In the genomic region with DNA sequence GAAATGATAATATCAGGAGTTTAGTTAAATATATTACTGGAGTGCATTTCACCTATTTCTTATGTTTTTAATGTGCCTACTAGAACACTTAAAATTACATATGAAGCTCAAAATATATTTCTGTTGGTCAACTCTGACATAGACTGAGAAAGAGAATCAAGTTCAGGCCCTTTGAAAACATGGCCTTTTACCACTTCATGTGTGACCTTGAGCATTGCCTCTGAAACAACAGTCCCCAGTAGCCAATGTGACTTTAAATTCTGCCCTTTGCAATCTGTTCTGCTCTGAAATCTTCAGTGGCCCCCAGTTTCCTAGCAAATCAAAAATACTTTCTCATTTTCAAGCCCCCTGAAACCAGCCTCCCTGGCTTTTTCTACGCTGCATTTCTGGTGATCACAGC, we compare ENCODE assay signal across 16 cellular contexts. TPM values are rescaled to one million over a fixed set of nuclear protein-coding genes. Genes with fewer than 3 reads are reported as not detected.
DNase-seq lines count a peak whose midpoint lies in the region; ATAC-seq, FAIRE-seq and TF ChIP-seq lines count a peak whose summit lies in the region.
"Had no signal": no experiment of that assay in that cellular context is flagged by ENCODE, and none has a peak within 500 bp of the region (broad histone marks: within the 10 kb centered on the region; RNA-seq: fewer than 3 reads in every experiment).

No MANE protein-coding gene starts in this region.

- H4K20me1 ChIP-seq in mammary epithelial cell (ENCODE audit: insufficient read depth, low read length): no peaks in the 10 kb centered on the region

- POLR2A ChIA-PET in MCF 10A (lab: Yijun Ruan, JAX): no interaction called here

- H3K9ac ChIP-seq in mammary epithelial cell (ENCODE audit: insufficient read depth, low read length) (no peak overlapping the region), kidney (ENCODE audit: low read length in 2 of 2) (no peak overlapping the region)

- WGBS in mammary epithelial cell (ENCODE audit: low coverage, missing lambda C conversion rate): 100% methylated on average over 1 of the region's 1 CpG

- CTCF ChIA-PET in MCF 10A (lab: Yijun Ruan, JAX) (interaction anchor here (1.2 to 2.2 kb wide), 2 partner anchors 14 to 224 kb away, joined by 3 to 14 read pairs; no protein-coding TSS in a partner anchor), mammary epithelial cell (lab: Charles Lee; ENCODE audit: low non-redundant PET) (no interaction called here)

- no peak for FAIRE-seq in kidney (lab: Jason Lieb, UNC)
- no peak for FAIRE-seq in H54 (lab: Jason Lieb, UNC)
- FAIRE-seq: A204.1 had no signal

- DNase-seq in MCF 10A (ENCODE audit: unreplicated experiment) (no peak), mammary epithelial cell (no peak), kidney (no peak), H54 (ENCODE audit: insufficient read length, low spot score) (no peak), retina (no peak), immature natural killer cell (no peak)
- DNase-seq in stimulated activated effector memory CD8-positive, alpha-beta T cell treated with anti-CD3 and anti-CD28 coated beads, Interleukin-12 subunit alpha, Interleukin-12 subunit beta, amount 100 ng/mL, for 72 hours (ENCODE audit: low spot score in 2 of 2): no peak
- DNase-seq: DMS153, H7, Kasumi-1, NCI-H187 treated with DMSO at 0.1 percent for 48 hours, NCI-H446, NCI-H748 treated with DMSO at 0.1 percent for 48 hours, PC-9 had no signal

- no peaks in the 10 kb centered on the region for H3K4me1 ChIP-seq in mammary epithelial cell (ENCODE audit: insufficient read depth, low read length)
- peaks cover 0 to 6% of the 10 kb centered on the region in 2 donors for H3K4me1 ChIP-seq in kidney (ENCODE audit: control insufficient read depth in 1 of 2, insufficient read depth in 1 of 2, low read depth in 1 of 2, low read length in 2 of 2)

- no peak overlapping the region for H3K4me3 ChIP-seq in mammary epithelial cell (replicated peaks in 1 of 3; ENCODE audit: insufficient read depth in 1 of 3, low read depth in 2 of 3, low read length in 3 of 3)
- no peak overlapping the region for H3K4me3 ChIP-seq in kidney (ENCODE audit: low read length in 2 of 2)
- H3K4me3 ChIP-seq: PC-9 had no signal

- ATAC-seq in stimulated activated effector memory CD8-positive, alpha-beta T cell treated with anti-CD3 and anti-CD28 coated beads, Interleukin-12 subunit alpha, Interleukin-12 subunit beta, amount 100 ng/mL, for 72 hours: no peak

- TF ChIP-seq CTCF in MCF 10A (IDR thresholded peaks at IDR 0.05; ENCODE audit: unreplicated experiment) (no peak), mammary epithelial cell (conservative IDR thresholded peaks at IDR 0.05 in 1 of 2, IDR thresholded peaks at IDR 0.05 in 1 of 2; ENCODE audit: extremely low read depth in 1 of 2, insufficient read depth in 1 of 2, low read depth in 1 of 2, low read length in 2 of 2) (no peak), kidney (IDR thresholded peaks at IDR 0.05; ENCODE audit: borderline replicate concordance, extremely low read depth, insufficient read depth) (no peak)

- BruUV-seq in MCF 10A (replicated peaks; lab: Mats Ljungman, UMichigan): no TSS peak
- no TSS peak for BruUV-seq in mammary epithelial cell (replicated peaks; lab: Mats Ljungman, UMichigan)

- dilution Hi-C loops in mammary epithelial cell (cut with HindIII; ENCODE audit: low sequenced_read_pairs): no loop called here

- H3K79me2 ChIP-seq in mammary epithelial cell (ENCODE audit: insufficient read depth, low read length): peaks cover 6% of the 10 kb centered on the region

- no peak overlapping the region for H2AFZ ChIP-seq in mammary epithelial cell (ENCODE audit: low read depth, low read length)
- H2AFZ ChIP-seq: PC-9 had no signal

- H3K27me3 Mint-ChIP-seq in MCF 10A (ENCODE audit: insufficient read depth, unreplicated experiment) (no peaks in the 10 kb centered on the region), immature natural killer cell (ENCODE audit: low read depth in 3 of 3) (peaks cover 0 to 5% (median 0%) of the 10 kb centered on the region in 3 donors)

- H3K4me1 Mint-ChIP-seq in MCF 10A (ENCODE audit: insufficient read depth, unreplicated experiment) (peaks cover 10% of the 10 kb centered on the region), immature natural killer cell (peaks cover 15 to 21% of the 10 kb centered on the region in 2 donors)
- H3K4me1 Mint-ChIP-seq in stimulated activated effector memory CD8-positive, alpha-beta T cell treated with anti-CD3 and anti-CD28 coated beads, Interleukin-12 subunit alpha, Interleukin-12 subunit beta, amount 100 ng/mL, for 72 hours: peaks cover 24% of the 10 kb centered on the region

- no peak overlapping the region for H3K27ac ChIP-seq in mammary epithelial cell (ENCODE audit: insufficient read depth, low read depth, low read length)
- H3K27ac ChIP-seq in angular gyrus (ENCODE audit: low read depth, low read length): peak overlapping the region; percentile 13
- peak overlapping the region; percentile 12 to 43 for H3K27ac ChIP-seq in kidney (ENCODE audit: low read depth in 2 of 2, low read length in 2 of 2)
- H3K27ac ChIP-seq: PC-9 had no signal

- H3K9me3 Mint-ChIP-seq in MCF 10A (ENCODE audit: unreplicated experiment) (no peaks in the 10 kb centered on the region), immature natural killer cell (no peaks in the 10 kb centered on the region)
- no peaks in the 10 kb centered on the region for H3K9me3 Mint-ChIP-seq in stimulated activated effector memory CD8-positive, alpha-beta T cell treated with anti-CD3 and anti-CD28 coated beads, Interleukin-12 subunit alpha, Interleukin-12 subunit beta, amount 100 ng/mL, for 72 hours

- H3K9me3 ChIP-seq in mammary epithelial cell (replicated peaks; ENCODE audit: insufficient read depth, low read length): no peaks in the 10 kb centered on the region
- no peaks in the 10 kb centered on the region for H3K9me3 ChIP-seq in kidney (ENCODE audit: control insufficient read depth in 1 of 2, low read length in 2 of 2)

- H3K36me3 ChIP-seq in mammary epithelial cell (ENCODE audit: insufficient read depth, low read length): peaks cover 18% of the 10 kb centered on the region
- peaks cover 24 to 34% of the 10 kb centered on the region in 2 donors for H3K36me3 ChIP-seq in kidney (ENCODE audit: control insufficient read depth in 1 of 2, insufficient read depth in 2 of 2, low read length in 2 of 2)

- H3K27me3 ChIP-seq in mammary epithelial cell (ENCODE audit: insufficient read depth, low read length): no peaks in the 10 kb centered on the region

- H3K4me3 Mint-ChIP-seq in MCF 10A (ENCODE audit: unreplicated experiment): no peak overlapping the region
- no peak overlapping the region for H3K4me3 Mint-ChIP-seq in stimulated activated effector memory CD8-positive, alpha-beta T cell treated with anti-CD3 and anti-CD28 coated beads, Interleukin-12 subunit alpha, Interleukin-12 subunit beta, amount 100 ng/mL, for 72 hours
- H3K4me3 Mint-ChIP-seq in immature natural killer cell: no peak overlapping the region

- no peak for TF ChIP-seq POLR2A in H54 (IDR thresholded peaks at IDR 0.05; ENCODE audit: low read depth, low read length)

- in situ Hi-C loops in mammary epithelial cell (cut with MboI; ENCODE audit: low sequenced_read_pairs in 2 of 2): no loop called here

- intact Hi-C loops in MCF 10A (cut with micrococcal nuclease): no loop called here
- intact Hi-C loops in mammary epithelial cell (cut with micrococcal nuclease): no loop called here
- intact Hi-C loops in kidney (cut with DNase I): no loop called here

- H3K27ac Mint-ChIP-seq in MCF 10A (ENCODE audit: low read depth, unreplicated experiment) (peak overlapping the region; percentile 46), immature natural killer cell (peak overlapping the region in 1 of 6 donors; percentile 23)
- H3K27ac Mint-ChIP-seq in stimulated activated effector memory CD8-positive, alpha-beta T cell treated with anti-CD3 and anti-CD28 coated beads, Interleukin-12 subunit alpha, Interleukin-12 subunit beta, amount 100 ng/mL, for 72 hours: peak overlapping the region; percentile 57

- no peak overlapping the region for H3K4me2 ChIP-seq in mammary epithelial cell (ENCODE audit: insufficient read depth, low read depth, low read length)
- H3K4me2 ChIP-seq: PC-9 had no signal

- H3K36me3 Mint-ChIP-seq in MCF 10A (ENCODE audit: insufficient read depth, unreplicated experiment) (peaks cover 67% of the 10 kb centered on the region), immature natural killer cell (peaks cover 20 to 54% (median 30%) of the 10 kb centered on the region in 3 donors)
- H3K36me3 Mint-ChIP-seq in stimulated activated effector memory CD8-positive, alpha-beta T cell treated with anti-CD3 and anti-CD28 coated beads, Interleukin-12 subunit alpha, Interleukin-12 subunit beta, amount 100 ng/mL, for 72 hours: peaks cover 73% of the 10 kb centered on the region

RNA-seq across cellular contexts. Expression of gene TBC1D14, which starts 50.1 kb away (rescaled TPM):
- total RNA-seq in MCF 10A (2022) (52.6 and 55.1 TPM in 2 replicates), mammary epithelial cell (10 to 100 TPM; 62.9 to 89.5 TPM), kidney (77.7 TPM)
- polyA plus RNA-seq in mammary epithelial cell (44.2 TPM), kidney (ENCODE audit: insufficient read depth, low read depth, low replicate concordance) (44.9 TPM), immature natural killer cell (10 to 100 TPM; 25.6 to 39.8 (median 26.6) TPM)
- polyA minus RNA-seq in mammary epithelial cell: 51.9 TPM
